In genomic region chr3:494190-494589, GRCh38 we compare ENCODE assay signal across 11 cellular contexts.
DNase-seq lines count a peak whose midpoint lies in the region.
"Had no signal": no experiment of that assay in that cellular context is flagged by ENCODE, and none has a peak within 500 bp of the region (broad histone marks: within the 10 kb centered on the region; RNA-seq: fewer than 3 reads in every experiment).

No MANE protein-coding gene starts in this region.

- DNase-seq in DMS79 treated with DMSO at 0.1 percent for 48 hours (lab: John Stamatoyannopoulos, UW) = peak; percentile 28
- DNase-seq in DMS79 (lab: John Stamatoyannopoulos, UW) = no peak
- DNase-seq in NCI-H2227 treated with DMSO at 0.1 percent for 48 hours (lab: John Stamatoyannopoulos, UW) = peak; percentile 42
- no peak for DNase-seq in NCI-H2227 (lab: John Stamatoyannopoulos, UW; ENCODE audit: unreplicated experiment)
- DNase-seq in stimulated activated CD4-positive, alpha-beta T cell treated with anti-CD3 and anti-CD28 coated beads, Interleukin-4, amount 100 ng/mL, for 24 hours = no peak
- DNase-seq: AML-193; Caco-2; Calu3; CD4-positive, alpha-beta T cell; CD8-positive, alpha-beta T cell; GDM1 had no signal

Comparison
In these comparisons a context has a peak if more than half of its experiments do, and no peak if none do; other contexts are left out.
1. DNase-seq: peak in DMS79 treated with DMSO at 0.1 percent for 48 hours (single experiment) and NCI-H2227 treated with DMSO at 0.1 percent for 48 hours (single experiment); none in DMS79 (single experiment), NCI-H2227 (single experiment) and stimulated activated CD4-positive, alpha-beta T cell treated with anti-CD3 and anti-CD28 coated beads, Interleukin-4, amount 100 ng/mL, for 24 hours (single experiment).